ENCODE assay signal across 1 cellular context in genomic region chr14:31937730-31938346, GRCh38.
A peak's percentile ranks its signal among the peaks of the same experiment; 100 is the strongest.
TF ChIP-seq lines count a peak whose summit lies in the region.

No MANE protein-coding gene starts in this region.

TF ChIP-seq in SK-N-SH, 30 proteins besides CTCF, POLR2A, EP300 and RAD21 (continued from another document):
- no peak for TF ChIP-seq CHD2 (IDR thresholded peaks at IDR 0.05; ENCODE audit: low read length, partially characterized antibody)
- peak; percentile 24; the same call in 1 of the 2 replicates for TF ChIP-seq PBX3 (IDR thresholded peaks at IDR 0.05)
- TF ChIP-seq YY1 (IDR thresholded peaks at IDR 0.05; ENCODE audit: low read depth), result no peak
- TF ChIP-seq, protein P1, sequence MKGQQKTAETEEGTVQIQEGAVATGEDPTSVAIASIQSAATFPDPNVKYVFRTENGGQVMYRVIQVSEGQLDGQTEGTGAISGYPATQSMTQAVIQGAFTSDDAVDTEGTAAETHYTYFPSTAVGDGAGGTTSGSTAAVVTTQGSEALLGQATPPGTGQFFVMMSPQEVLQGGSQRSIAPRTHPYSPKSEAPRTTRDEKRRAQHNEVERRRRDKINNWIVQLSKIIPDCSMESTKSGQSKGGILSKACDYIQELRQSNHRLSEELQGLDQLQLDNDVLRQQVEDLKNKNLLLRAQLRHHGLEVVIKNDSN (IDR thresholded peaks at IDR 0.05; ENCODE audit: borderline replicate concordance, low read depth), result 0 out of 2 replicates have a peak, but pooled peaks have one; percentile 18
